Comparison of ENCODE assay signal across 15 cellular contexts in genomic region chr19:7480222-7480974, GRCh38. TPM values are rescaled to one million over a fixed set of nuclear protein-coding genes. Genes with fewer than 3 reads are reported as not detected.
DNase-seq lines count a peak whose midpoint lies in the region; ATAC-seq, FAIRE-seq and TF ChIP-seq lines count a peak whose summit lies in the region.
"Had no signal": no experiment of that assay in that cellular context is flagged by ENCODE, and none has a peak within 500 bp of the region (broad histone marks: within the 10 kb centered on the region; RNA-seq: fewer than 3 reads in every experiment).

No MANE protein-coding gene starts in this region.

- WGBS in HepG2 (ENCODE audit: low lambda C conversion rate) = 31% methylated on average over 11 of the region's 11 CpGs
- 61% methylated on average over 11 of the region's 11 CpGs for WGBS in smooth muscle cell (ENCODE audit: low lambda C conversion rate)

- H3K27ac ChIP-seq in angular gyrus (ENCODE audit: low read depth, low read length) = peak overlapping the region; percentile 11
- H3K27ac ChIP-seq in HepG2 (ENCODE audit: extremely low read length, insufficient read depth, low read length) = no peak overlapping the region
- H3K27ac ChIP-seq in smooth muscle cell (ENCODE audit: low read depth) = peak overlapping the region; percentile 77
- H3K27ac ChIP-seq in A673 (ENCODE audit: low read depth, low read length, poor library complexity, severe bottlenecking) = no peak overlapping the region
- H3K27ac ChIP-seq: epithelial cell of prostate had no signal

- H3K4me3 Mint-ChIP-seq in HFFc6 = peak overlapping the region; percentile 79; the same call in 1 of the 2 replicates
- H3K4me3 Mint-ChIP-seq: stimulated activated naive CD8-positive, alpha-beta T cell treated with anti-CD3 and anti-CD28 coated beads, Interleukin-15, amount 100 ng/mL, for 72 hours had no signal

- H3F3A ChIP-seq in smooth muscle cell (ENCODE audit: low read depth) = no peaks in the 10 kb centered on the region

- peaks cover 18% of the 10 kb centered on the region for H3K4me1 Mint-ChIP-seq in HFFc6 (ENCODE audit: low read depth)

- CTCF ChIA-PET in HepG2 (lab: Yijun Ruan, JAX; ENCODE audit: low intra/inter-chr PET ratio, low total read pairs) = no interaction called here
- CTCF ChIA-PET in A673 (lab: Charles Lee) = no interaction called here
- CTCF ChIA-PET in HEK293T (lab: Yijun Ruan, JAX) = interaction anchor here (0.6 kb wide), 1 partner anchor 1014 kb away, joined by 4 read pairs; no protein-coding TSS in a partner anchor

- TF ChIP-seq CTCF in HFFc6 (IDR thresholded peaks at IDR 0.05) = no peak
- no peak for TF ChIP-seq CTCF in HepG2 (CRISPR knock-in tag; IDR thresholded peaks at IDR 0.05)
- TF ChIP-seq CTCF in smooth muscle cell (IDR thresholded peaks at IDR 0.05; ENCODE audit: borderline replicate concordance, insufficient read depth, poor library complexity, severe bottlenecking) = no peak
- no peak for TF ChIP-seq CTCF in A673 (conservative IDR thresholded peaks at IDR 0.05; ENCODE audit: low read depth, low read length)

- H3K27me3 ChIP-seq in HepG2 (ENCODE audit: control insufficient read depth in 1 of 2, insufficient read depth in 2 of 2, low read length in 2 of 2) (no peaks in the 10 kb centered on the region; a peak in 1 of 5 replicates), smooth muscle cell (ENCODE audit: low read depth) (no peaks in the 10 kb centered on the region), A673 (replicated peaks; ENCODE audit: insufficient read depth, low read depth, low read length, poor library complexity) (no peaks in the 10 kb centered on the region)

- H3K9ac ChIP-seq in HepG2 (ENCODE audit: insufficient read depth, low read depth, low read length) (no peak overlapping the region), smooth muscle cell (ENCODE audit: low read depth) (no peak overlapping the region)

- H3K4me2 ChIP-seq in HepG2 (ENCODE audit: low read depth, low read length) (peak overlapping the region; percentile 21; the same call in 1 of the 2 replicates), smooth muscle cell (peak overlapping the region; percentile 27)

- H3K4me3 ChIP-seq in HepG2 (replicated peaks in 1 of 3; ENCODE audit: insufficient read depth in 1 of 3, low read depth in 2 of 3, low read length in 3 of 3) (no peak overlapping the region), smooth muscle cell (no peak overlapping the region), A673 (ENCODE audit: low read depth, low read length, poor library complexity, severe bottlenecking) (no peak overlapping the region)

- peaks cover 19% of the 10 kb centered on the region for H3K27me3 Mint-ChIP-seq in HFFc6 (ENCODE audit: insufficient read depth)

- H2AFZ ChIP-seq in HepG2 (ENCODE audit: low read length) (no peak overlapping the region), smooth muscle cell (ENCODE audit: low read depth) (no peak overlapping the region)

- no peaks in the 10 kb centered on the region for H3K36me3 Mint-ChIP-seq in HFFc6 (ENCODE audit: low read depth)

- intact Hi-C loops in HepG2 (cut with micrococcal nuclease; ENCODE audit: unreplicated experiment) (no loop called here), A673 (cut with micrococcal nuclease; ENCODE audit: unreplicated experiment) (no loop called here)

- H3K4me1 ChIP-seq in HepG2 (ENCODE audit: insufficient read depth, low read length) = peaks cover 32% of the 10 kb centered on the region
- H3K4me1 ChIP-seq in smooth muscle cell (ENCODE audit: low read depth) = peaks cover 5% of the 10 kb centered on the region
- no peaks in the 10 kb centered on the region for H3K4me1 ChIP-seq in A673 (ENCODE audit: insufficient read depth, low read length, poor library complexity, severe bottlenecking)

- DNase-seq in HFFc6 (no peak), HepG2 (ENCODE audit: low spot score) (no peak), smooth muscle cell (lab: John Stamatoyannopoulos, UW; ENCODE audit: unreplicated experiment) (no peak), cerebellum (ENCODE audit: low spot score) (no peak), NCI-H524 treated with DMSO at 0.1 percent for 48 hours (lab: John Stamatoyannopoulos, UW) (no peak), A673 (ENCODE audit: low spot score) (no peak), HEK293T (ENCODE audit: extremely low spot score) (no peak)
- DNase-seq: activated CD4-positive, alpha-beta T cell treated with anti-CD3 and anti-CD28 coated beads for 1 hour; activated T-cell treated with anti-CD3 and anti-CD28 coated beads, Interleukin-2, amount 50 U/mL, for 48 hours; Karpas-422; NCI-H1930; NK-92 treated with Interleukin-12 subunit alpha and Interleukin-12 subunit beta, amount 100 ng/mL, for 24 hours; stimulated activated naive CD8-positive, alpha-beta T cell treated with anti-CD3 and anti-CD28 coated beads, Interleukin-15, amount 100 ng/mL, for 72 hours had no signal

- no peaks in the 10 kb centered on the region for H3K9me3 Mint-ChIP-seq in HFFc6
- H3K9me3 Mint-ChIP-seq: stimulated activated naive CD8-positive, alpha-beta T cell treated with anti-CD3 and anti-CD28 coated beads, Interleukin-15, amount 100 ng/mL, for 72 hours had no signal

- BruUV-seq in HepG2 (replicated peaks; lab: Mats Ljungman, UMichigan) (no TSS peak), A673 (replicated peaks; lab: Mats Ljungman, UMichigan) (no TSS peak)

- H4K20me1 ChIP-seq in HepG2 (ENCODE audit: insufficient read depth, low read length) (no peaks in the 10 kb centered on the region), smooth muscle cell (ENCODE audit: low read depth) (no peaks in the 10 kb centered on the region)

- no peaks in the 10 kb centered on the region for H3K9me3 ChIP-seq in HepG2 (ENCODE audit: low read length)
- no peaks in the 10 kb centered on the region for H3K9me3 ChIP-seq in smooth muscle cell (replicated peaks; ENCODE audit: low read depth)
- H3K9me3 ChIP-seq in A673 (ENCODE audit: low read depth, low read length, poor library complexity, severe bottlenecking) = no peaks in the 10 kb centered on the region

- no peak for FAIRE-seq in HepG2 (lab: Jason Lieb, UNC)

- no peak for TF ChIP-seq RAD21 in HepG2 (CRISPR knock-in tag; IDR thresholded peaks at IDR 0.05)

- H3K27ac Mint-ChIP-seq in HFFc6 = peak overlapping the region; percentile 92

- in situ Hi-C loops in HepG2 (cut with HindIII; ENCODE audit: extremely low pct_ligation_motif_present, low pct_unique_long_range_greater_than_20kb) = no loop called here

- H3K36me3 ChIP-seq in HepG2 (replicated peaks in 1 of 2; ENCODE audit: control insufficient read depth in 1 of 2, insufficient read depth in 2 of 2, low read length in 2 of 2) (no peaks in the 10 kb centered on the region), smooth muscle cell (ENCODE audit: low read depth) (no peaks in the 10 kb centered on the region), A673 (ENCODE audit: insufficient read depth, low read length, poor library complexity, severe bottlenecking) (no peaks in the 10 kb centered on the region)

- no peak for TF ChIP-seq POLR2A in HepG2 (IDR thresholded peaks at IDR 0.05; ENCODE audit: insufficient read depth in 1 of 2, low read depth in 2 of 2, low read length in 2 of 2)

- H3K79me2 ChIP-seq in HepG2 (ENCODE audit: insufficient read depth, low read length) (no peaks in the 10 kb centered on the region), smooth muscle cell (ENCODE audit: low read depth) (no peaks in the 10 kb centered on the region)

- POLR2A ChIA-PET in HepG2 (lab: Yijun Ruan, JAX) (no interaction called here), A673 (lab: Charles Lee; ENCODE audit: low non-redundant PET) (no interaction called here), HEK293T (lab: Yijun Ruan, JAX) (interaction anchor here (0.9 to 1.9 kb wide), 3 partner anchors 9 to 381 kb away, joined by 4 to 5 read pairs (median 4); partner anchors contain the start of genes MCOLN1 and PEX11G)

- ATAC-seq in HepG2 = peak; percentile 9; the same call in 1 of the 3 replicates
- ATAC-seq: stimulated activated naive CD8-positive, alpha-beta T cell treated with anti-CD3 and anti-CD28 coated beads, Interleukin-15, amount 100 ng/mL, for 72 hours had no signal

- TF ChIP-seq EP300 in HepG2 (IDR thresholded peaks at IDR 0.05; ENCODE audit: low read depth in 2 of 2, low read length in 2 of 2) (no peak), HepG2 (CRISPR knock-in tag; IDR thresholded peaks at IDR 0.05; ENCODE audit: borderline replicate concordance) (no peak)

RNA-seq across cellular contexts. Expression of gene PEX11G, which starts 8.4 kb away (rescaled TPM):
- total RNA-seq in HFFc6 (2021; fragmentation: NEBNext Ultra II Directional; extraction: Animal tissue kit (Norgen Biotek cat#: 25700)) = 1 to 10 TPM in 3 of 6 experiments, under 1 TPM in 3; 0.51 to 2.8 (median 1.0) TPM
- total RNA-seq in HepG2 (2016; rRNA removed; fragmentation: Illumina TruSeq; extraction: Trizol) = not detected in 2 replicates
- total RNA-seq in HepG2 (2016; cell fraction: cytosol; rRNA removed; fragmentation: Illumina TruSeq; extraction: Trizol; ENCODE audit: low read depth) = not detected in 2 replicates
- total RNA-seq in HepG2 (2016; cell fraction: insoluble cytoplasmic fraction; rRNA removed; fragmentation: Illumina TruSeq; extraction: Trizol) = not detected in 2 replicates
- not detected in 2 replicates for total RNA-seq in HepG2 (2016; cell fraction: membrane; rRNA removed; fragmentation: Illumina TruSeq; extraction: Trizol)
- total RNA-seq in HepG2 (2016; cell fraction: nucleus; rRNA removed; fragmentation: Illumina TruSeq; extraction: Trizol) = not detected in 2 replicates
- polyA plus RNA-seq in HepG2 (2011; rRNA removed) = not detected in 2 replicates
- 0.07 TPM in 1 of 2 replicates, not detected in the other for polyA plus RNA-seq in HepG2 (2011; cell fraction: cytosol; rRNA removed)
- 0.12 and 0.16 TPM in 2 replicates for polyA plus RNA-seq in HepG2 (2011; cell fraction: nucleus; rRNA removed)
- not detected in 2 replicates for polyA plus RNA-seq in HepG2 (2012)
- not detected in 2 replicates for polyA plus RNA-seq in HepG2 (2016; cell fraction: cytosol; fragmentation: Illumina TruSeq; extraction: Trizol; ENCODE audit: low read depth)
- not detected in 2 replicates for polyA plus RNA-seq in HepG2 (2016; cell fraction: insoluble cytoplasmic fraction; fragmentation: Illumina TruSeq; extraction: Trizol; ENCODE audit: low read depth)
- not detected in 2 replicates for polyA plus RNA-seq in HepG2 (2016; cell fraction: membrane; fragmentation: Illumina TruSeq; extraction: Trizol; ENCODE audit: low read depth)
- not detected in 2 replicates for polyA plus RNA-seq in HepG2 (2016; cell fraction: nucleus; fragmentation: Illumina TruSeq; extraction: Trizol; ENCODE audit: insufficient read depth, low read depth)
- 1.4 TPM in 1 of 2 replicates, not detected in the other for polyA minus RNA-seq in HepG2 (2011; rRNA and poly(A)+ RNA removed; ENCODE audit: low replicate concordance)
- not detected in 2 replicates for polyA minus RNA-seq in HepG2 (2011; cell fraction: cytosol; rRNA and poly(A)+ RNA removed)
- not detected in 2 replicates for polyA minus RNA-seq in HepG2 (2011; cell fraction: nucleus; rRNA and poly(A)+ RNA removed)
- 3.8 TPM in 1 of 2 replicates, not detected in the other for total RNA-seq in smooth muscle cell
- 4.3 and 6.4 TPM in 2 replicates for polyA plus RNA-seq in smooth muscle cell
- total RNA-seq in cerebellum = 1.4 TPM
- 1.1 and 1.9 TPM in 2 replicates for total RNA-seq in A673 (2021)

RNA-seq across cellular contexts. Expression of gene ZNF358, which starts 35.5 kb away (rescaled TPM):
- total RNA-seq in HFFc6 (2021; fragmentation: NEBNext Ultra II Directional; extraction: Animal tissue kit (Norgen Biotek cat#: 25700)) = 10 to 100 TPM; 30.0 to 41.1 (median 35.8) TPM
- total RNA-seq in HepG2 (2016; rRNA removed; fragmentation: Illumina TruSeq; extraction: Trizol) (6.4 and 9.1 TPM in 2 replicates), smooth muscle cell (47.9 and 67.2 TPM in 2 replicates), cerebellum (10.8 TPM), A673 (2021) (44.1 and 48.2 TPM in 2 replicates)
- total RNA-seq in HepG2 (2016; cell fraction: cytosol; rRNA removed; fragmentation: Illumina TruSeq; extraction: Trizol; ENCODE audit: low read depth) = 29.8 and 30.7 TPM in 2 replicates
- total RNA-seq in HepG2 (2016; cell fraction: insoluble cytoplasmic fraction; rRNA removed; fragmentation: Illumina TruSeq; extraction: Trizol) = 7.4 and 8.8 TPM in 2 replicates
- 40.6 and 43.0 TPM in 2 replicates for total RNA-seq in HepG2 (2016; cell fraction: membrane; rRNA removed; fragmentation: Illumina TruSeq; extraction: Trizol)
- 4.2 and 4.8 TPM in 2 replicates for total RNA-seq in HepG2 (2016; cell fraction: nucleus; rRNA removed; fragmentation: Illumina TruSeq; extraction: Trizol)
- polyA plus RNA-seq in HepG2 (2011; rRNA removed) (36.3 and 37.0 TPM in 2 replicates), smooth muscle cell (34.4 and 40.8 TPM in 2 replicates)
- polyA plus RNA-seq in HepG2 (2011; cell fraction: cytosol; rRNA removed) = 27.2 and 34.8 TPM in 2 replicates
- 16.8 and 18.8 TPM in 2 replicates for polyA plus RNA-seq in HepG2 (2011; cell fraction: nucleus; rRNA removed)
- polyA plus RNA-seq in HepG2 (2012) = 18.3 and 24.5 TPM in 2 replicates
- 89.1 and 102 TPM in 2 replicates for polyA plus RNA-seq in HepG2 (2016; cell fraction: cytosol; fragmentation: Illumina TruSeq; extraction: Trizol; ENCODE audit: low read depth)
- polyA plus RNA-seq in HepG2 (2016; cell fraction: insoluble cytoplasmic fraction; fragmentation: Illumina TruSeq; extraction: Trizol; ENCODE audit: low read depth) = 21.6 and 26.7 TPM in 2 replicates
- polyA plus RNA-seq in HepG2 (2016; cell fraction: membrane; fragmentation: Illumina TruSeq; extraction: Trizol; ENCODE audit: low read depth) = 106 and 124 TPM in 2 replicates
- 18.5 and 20.8 TPM in 2 replicates for polyA plus RNA-seq in HepG2 (2016; cell fraction: nucleus; fragmentation: Illumina TruSeq; extraction: Trizol; ENCODE audit: insufficient read depth, low read depth)
- polyA minus RNA-seq in HepG2 (2011; rRNA and poly(A)+ RNA removed; ENCODE audit: low replicate concordance) = 17.5 and 24.9 TPM in 2 replicates
- 11.3 and 15.3 TPM in 2 replicates for polyA minus RNA-seq in HepG2 (2011; cell fraction: cytosol; rRNA and poly(A)+ RNA removed)
- polyA minus RNA-seq in HepG2 (2011; cell fraction: nucleus; rRNA and poly(A)+ RNA removed) = 2.2 and 3.4 TPM in 2 replicates

RNA-seq across cellular contexts. Expression of gene MCOLN1, which starts 42.0 kb away (rescaled TPM):
- 10 to 100 TPM; 18.2 to 28.7 (median 21.3) TPM for total RNA-seq in HFFc6 (2021; fragmentation: NEBNext Ultra II Directional; extraction: Animal tissue kit (Norgen Biotek cat#: 25700))
- total RNA-seq in HepG2 (2016; rRNA removed; fragmentation: Illumina TruSeq; extraction: Trizol) (1.9 and 3.4 TPM in 2 replicates), smooth muscle cell (5.5 and 9.8 TPM in 2 replicates), cerebellum (9.6 TPM), A673 (2021) (25.7 and 28.4 TPM in 2 replicates)
- total RNA-seq in HepG2 (2016; cell fraction: cytosol; rRNA removed; fragmentation: Illumina TruSeq; extraction: Trizol; ENCODE audit: low read depth) = 3.4 and 4.1 TPM in 2 replicates
- 1.8 and 4.3 TPM in 2 replicates for total RNA-seq in HepG2 (2016; cell fraction: insoluble cytoplasmic fraction; rRNA removed; fragmentation: Illumina TruSeq; extraction: Trizol)
- 2.4 and 3.4 TPM in 2 replicates for total RNA-seq in HepG2 (2016; cell fraction: membrane; rRNA removed; fragmentation: Illumina TruSeq; extraction: Trizol)
- total RNA-seq in HepG2 (2016; cell fraction: nucleus; rRNA removed; fragmentation: Illumina TruSeq; extraction: Trizol) = 3.8 and 4.3 TPM in 2 replicates
- polyA plus RNA-seq in HepG2 (2011; rRNA removed) (11.6 and 15.7 TPM in 2 replicates), smooth muscle cell (19.2 and 35.2 TPM in 2 replicates)
- polyA plus RNA-seq in HepG2 (2011; cell fraction: cytosol; rRNA removed) = 6.4 and 7.4 TPM in 2 replicates
- polyA plus RNA-seq in HepG2 (2011; cell fraction: nucleus; rRNA removed) = 29.1 and 39.0 TPM in 2 replicates
- 3.4 and 4.8 TPM in 2 replicates for polyA plus RNA-seq in HepG2 (2012)
- polyA plus RNA-seq in HepG2 (2016; cell fraction: cytosol; fragmentation: Illumina TruSeq; extraction: Trizol; ENCODE audit: low read depth) = 2.3 and 3.2 TPM in 2 replicates
- 2.9 and 3.5 TPM in 2 replicates for polyA plus RNA-seq in HepG2 (2016; cell fraction: insoluble cytoplasmic fraction; fragmentation: Illumina TruSeq; extraction: Trizol; ENCODE audit: low read depth)
- 3.3 and 3.4 TPM in 2 replicates for polyA plus RNA-seq in HepG2 (2016; cell fraction: membrane; fragmentation: Illumina TruSeq; extraction: Trizol; ENCODE audit: low read depth)
- polyA plus RNA-seq in HepG2 (2016; cell fraction: nucleus; fragmentation: Illumina TruSeq; extraction: Trizol; ENCODE audit: insufficient read depth, low read depth) = 16.6 and 21.1 TPM in 2 replicates
- 19.2 and 110 TPM in 2 replicates for polyA minus RNA-seq in HepG2 (2011; rRNA and poly(A)+ RNA removed; ENCODE audit: low replicate concordance)
- polyA minus RNA-seq in HepG2 (2011; cell fraction: cytosol; rRNA and poly(A)+ RNA removed) = 2.4 and 4.4 TPM in 2 replicates
- 4.8 and 5.9 TPM in 2 replicates for polyA minus RNA-seq in HepG2 (2011; cell fraction: nucleus; rRNA and poly(A)+ RNA removed)

RNA-seq across cellular contexts. Expression of gene PNPLA6, which starts 55.1 kb away (rescaled TPM):
- 100 to 1,000 TPM; 123 to 157 (median 138) TPM for total RNA-seq in HFFc6 (2021; fragmentation: NEBNext Ultra II Directional; extraction: Animal tissue kit (Norgen Biotek cat#: 25700))
- total RNA-seq in HepG2 (2016; rRNA removed; fragmentation: Illumina TruSeq; extraction: Trizol) (11.1 and 28.2 TPM in 2 replicates), smooth muscle cell (40.7 and 55.6 TPM in 2 replicates), cerebellum (30.6 TPM), A673 (2021) (70.4 and 73.9 TPM in 2 replicates)
- 6.7 and 9.9 TPM in 2 replicates for total RNA-seq in HepG2 (2016; cell fraction: cytosol; rRNA removed; fragmentation: Illumina TruSeq; extraction: Trizol; ENCODE audit: low read depth)
- 7.3 and 24.9 TPM in 2 replicates for total RNA-seq in HepG2 (2016; cell fraction: insoluble cytoplasmic fraction; rRNA removed; fragmentation: Illumina TruSeq; extraction: Trizol)
- 9.5 and 10.2 TPM in 2 replicates for total RNA-seq in HepG2 (2016; cell fraction: membrane; rRNA removed; fragmentation: Illumina TruSeq; extraction: Trizol)
- 39.4 and 51.4 TPM in 2 replicates for total RNA-seq in HepG2 (2016; cell fraction: nucleus; rRNA removed; fragmentation: Illumina TruSeq; extraction: Trizol)
- polyA plus RNA-seq in HepG2 (2011; rRNA removed) (24.9 and 28.4 TPM in 2 replicates), smooth muscle cell (22.3 and 40.0 TPM in 2 replicates)
- 8.4 and 14.6 TPM in 2 replicates for polyA plus RNA-seq in HepG2 (2011; cell fraction: cytosol; rRNA removed)
- 192 and 272 TPM in 2 replicates for polyA plus RNA-seq in HepG2 (2011; cell fraction: nucleus; rRNA removed)
- polyA plus RNA-seq in HepG2 (2012) = 22.0 and 47.4 TPM in 2 replicates
- 4.0 and 4.8 TPM in 2 replicates for polyA plus RNA-seq in HepG2 (2016; cell fraction: cytosol; fragmentation: Illumina TruSeq; extraction: Trizol; ENCODE audit: low read depth)
- polyA plus RNA-seq in HepG2 (2016; cell fraction: insoluble cytoplasmic fraction; fragmentation: Illumina TruSeq; extraction: Trizol; ENCODE audit: low read depth) = 9.1 and 14.0 TPM in 2 replicates
- 4.9 and 7.2 TPM in 2 replicates for polyA plus RNA-seq in HepG2 (2016; cell fraction: membrane; fragmentation: Illumina TruSeq; extraction: Trizol; ENCODE audit: low read depth)
- 115 and 120 TPM in 2 replicates for polyA plus RNA-seq in HepG2 (2016; cell fraction: nucleus; fragmentation: Illumina TruSeq; extraction: Trizol; ENCODE audit: insufficient read depth, low read depth)
- polyA minus RNA-seq in HepG2 (2011; rRNA and poly(A)+ RNA removed; ENCODE audit: low replicate concordance) = 20.0 and 49.5 TPM in 2 replicates
- polyA minus RNA-seq in HepG2 (2011; cell fraction: cytosol; rRNA and poly(A)+ RNA removed) = 21.5 and 23.2 TPM in 2 replicates
- 37.4 and 52.5 TPM in 2 replicates for polyA minus RNA-seq in HepG2 (2011; cell fraction: nucleus; rRNA and poly(A)+ RNA removed)

Comparison
In these comparisons a context has a peak if more than half of its experiments do, and no peak if none do; other contexts are left out.
1. H3K27ac ChIP-seq: peak in angular gyrus (single experiment) and smooth muscle cell (single experiment); none in HepG2 (single experiment) and A673 (single experiment).